1 cellular context compared by ENCODE assay signal in the genomic region with DNA sequence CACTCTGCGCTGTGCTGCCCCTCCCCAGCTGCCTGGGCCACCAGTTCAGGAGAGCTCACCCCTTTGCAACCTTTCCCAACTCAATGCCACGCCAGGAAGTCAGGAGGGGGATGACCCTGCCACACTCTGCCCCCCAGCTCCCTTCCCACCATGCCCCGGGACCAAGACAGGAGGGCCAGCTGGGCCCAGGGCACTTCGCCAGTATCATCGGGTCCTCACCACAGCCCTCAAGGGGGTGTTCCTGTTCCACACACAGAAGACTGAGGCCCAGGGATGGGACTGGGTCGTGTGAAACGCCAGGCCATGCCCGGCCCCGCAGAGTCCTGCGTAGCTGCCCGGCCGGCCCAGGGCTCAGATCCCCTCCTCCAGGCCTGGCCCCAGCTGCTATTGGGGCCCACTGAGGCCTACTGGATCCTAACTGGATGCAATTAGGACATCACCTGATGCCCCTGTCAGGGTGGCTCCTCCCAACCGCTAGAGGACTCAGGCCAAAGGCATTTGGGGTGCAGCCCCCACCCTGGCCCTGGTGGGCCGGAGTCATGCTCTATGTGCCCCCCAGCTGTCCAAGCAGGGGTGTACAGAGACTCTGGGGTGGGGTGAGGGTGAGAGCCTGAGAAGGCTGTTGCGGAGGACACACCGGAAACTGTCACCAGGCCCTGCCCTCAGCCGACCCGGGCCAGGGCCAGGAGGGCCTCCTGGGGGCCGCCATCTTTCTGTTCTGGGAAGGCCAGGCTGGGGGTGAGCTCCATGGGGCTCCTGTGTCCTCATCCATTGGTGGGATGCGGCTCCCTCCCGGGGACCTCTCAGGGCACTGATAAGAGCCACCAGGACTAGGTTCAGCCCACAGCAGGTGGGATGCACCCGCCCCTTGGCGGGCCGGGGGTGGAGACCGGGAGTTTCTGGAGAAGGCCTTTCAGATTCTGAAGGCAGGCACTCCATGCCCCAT.
A peak's percentile ranks its signal among the peaks of the same experiment; 100 is the strongest.
TF ChIP-seq lines count a peak whose summit lies in the region.

No MANE protein-coding gene starts in this region.

TF ChIP-seq in HepG2, 621 proteins besides CTCF, POLR2A, EP300 and RAD21 (continued from another document and continues in another):
- TF ChIP-seq IKZF4 (CRISPR knock-in tag; IDR thresholded peaks at IDR 0.05; ENCODE audit: borderline replicate concordance, low read depth, not compliant biosample characterization) (peak; percentile 60), ZNF615 (CRISPR knock-in tag; IDR thresholded peaks at IDR 0.05; ENCODE audit: borderline replicate concordance) (no peak), CHD4 (IDR thresholded peaks at IDR 0.05; ENCODE audit: borderline replicate concordance, low read length) (no peak), ARNT2 (CRISPR knock-in tag; IDR thresholded peaks at IDR 0.05; ENCODE audit: low read depth) (peak; percentile 31; the same call in 1 of the 2 replicates), NFYB (CRISPR knock-in tag; IDR thresholded peaks at IDR 0.05) (peak; percentile 63), GATA4 (IDR thresholded peaks at IDR 0.05; ENCODE audit: borderline replicate concordance, low read depth) (0 out of 2 replicates have a peak, but pooled peaks have one; percentile 15), TBL1XR1 (IDR thresholded peaks at IDR 0.05; ENCODE audit: borderline replicate concordance, low read length, partially characterized antibody) (no peak), ZKSCAN1 (IDR thresholded peaks at IDR 0.05; ENCODE audit: low read length) (no peak), KAT2B (IDR thresholded peaks at IDR 0.05; ENCODE audit: borderline replicate concordance, low read depth, low read length) (no peak), IRX3 (CRISPR knock-in tag; IDR thresholded peaks at IDR 0.05; ENCODE audit: borderline replicate concordance, low read depth) (no peak), GABPB1 (CRISPR knock-in tag; IDR thresholded peaks at IDR 0.05) (peak; percentile 94), SRSF9 (IDR thresholded peaks at IDR 0.05; ENCODE audit: borderline replicate concordance, insufficient read depth, low read depth, low read length, poor library complexity, severe bottlenecking) (no peak), MXD4 (CRISPR knock-in tag; IDR thresholded peaks at IDR 0.05) (peak; percentile 37; the same call in 1 of the 2 replicates), ZBTB1 (CRISPR knock-in tag; IDR thresholded peaks at IDR 0.05; ENCODE audit: borderline replicate concordance) (no peak), BRCA1 (CRISPR knock-in tag; IDR thresholded peaks at IDR 0.05) (peak; percentile 67; the same call in 1 of the 2 replicates), ZNF441 (CRISPR knock-in tag; IDR thresholded peaks at IDR 0.05; ENCODE audit: borderline replicate concordance) (no peak; the same call in 1 of the 2 replicates), NFYC (CRISPR knock-in tag; IDR thresholded peaks at IDR 0.05) (peak; percentile 44; the same call in 1 of the 2 replicates), SMYD3 (CRISPR knock-in tag; IDR thresholded peaks at IDR 0.05) (0 out of 2 replicates have a peak, but pooled peaks have one; percentile 16), SP2 (CRISPR knock-in tag; IDR thresholded peaks at IDR 0.05) (peak; percentile 51), ZNF768 (CRISPR knock-in tag; IDR thresholded peaks at IDR 0.05) (no peak), ATF7-NPFF (CRISPR knock-in tag; IDR thresholded peaks at IDR 0.05; ENCODE audit: low read depth) (peak; percentile 18; the same call in 1 of the 2 replicates), CHD2 (IDR thresholded peaks at IDR 0.05; ENCODE audit: low read depth, low read length) (no peak), ZNF616 (CRISPR knock-in tag; IDR thresholded peaks at IDR 0.05; ENCODE audit: low read depth) (no peak; the same call in 1 of the 2 replicates), ZNF703 (CRISPR knock-in tag; IDR thresholded peaks at IDR 0.05; ENCODE audit: borderline replicate concordance) (no peak; the same call in 1 of the 2 replicates), HNRNPL (IDR thresholded peaks at IDR 0.05; ENCODE audit: low read depth, low read length) (peak; percentile 73)
- TF ChIP-seq, protein P1, sequence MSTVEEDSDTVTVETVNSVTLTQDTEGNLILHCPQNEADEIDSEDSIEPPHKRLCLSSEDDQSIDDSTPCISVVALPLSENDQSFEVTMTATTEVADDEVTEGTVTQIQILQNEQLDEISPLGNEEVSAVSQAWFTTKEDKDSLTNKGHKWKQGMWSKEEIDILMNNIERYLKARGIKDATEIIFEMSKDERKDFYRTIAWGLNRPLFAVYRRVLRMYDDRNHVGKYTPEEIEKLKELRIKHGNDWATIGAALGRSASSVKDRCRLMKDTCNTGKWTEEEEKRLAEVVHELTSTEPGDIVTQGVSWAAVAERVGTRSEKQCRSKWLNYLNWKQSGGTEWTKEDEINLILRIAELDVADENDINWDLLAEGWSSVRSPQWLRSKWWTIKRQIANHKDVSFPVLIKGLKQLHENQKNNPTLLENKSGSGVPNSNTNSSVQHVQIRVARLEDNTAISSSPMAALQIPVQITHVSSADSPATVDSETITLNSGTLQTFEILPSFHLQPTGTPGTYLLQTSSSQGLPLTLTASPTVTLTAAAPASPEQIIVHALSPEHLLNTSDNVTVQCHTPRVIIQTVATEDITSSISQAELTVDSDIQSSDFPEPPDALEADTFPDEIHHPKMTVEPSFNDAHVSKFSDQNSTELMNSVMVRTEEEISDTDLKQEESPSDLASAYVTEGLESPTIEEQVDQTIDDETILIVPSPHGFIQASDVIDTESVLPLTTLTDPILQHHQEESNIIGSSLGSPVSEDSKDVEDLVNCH (CRISPR knock-in tag; IDR thresholded peaks at IDR 0.05): no peak
- TF ChIP-seq, protein P2, sequence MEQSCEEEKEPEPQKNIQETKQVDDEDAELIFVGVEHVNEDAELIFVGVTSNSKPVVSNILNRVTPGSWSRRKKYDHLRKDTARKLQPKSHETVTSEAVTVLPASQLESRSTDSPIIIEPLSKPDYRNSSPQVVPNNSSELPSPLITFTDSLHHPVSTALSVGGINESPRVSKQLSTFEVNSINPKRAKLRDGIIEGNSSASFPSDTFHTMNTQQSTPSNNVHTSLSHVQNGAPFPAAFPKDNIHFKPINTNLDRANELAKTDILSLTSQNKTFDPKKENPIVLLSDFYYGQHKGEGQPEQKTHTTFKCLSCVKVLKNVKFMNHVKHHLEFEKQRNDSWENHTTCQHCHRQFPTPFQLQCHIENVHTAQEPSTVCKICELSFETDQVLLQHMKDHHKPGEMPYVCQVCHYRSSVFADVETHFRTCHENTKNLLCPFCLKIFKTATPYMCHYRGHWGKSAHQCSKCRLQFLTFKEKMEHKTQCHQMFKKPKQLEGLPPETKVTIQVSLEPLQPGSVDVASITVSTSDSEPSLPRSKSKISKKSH (CRISPR knock-in tag; IDR thresholded peaks at IDR 0.05; ENCODE audit: borderline replicate concordance): peak; percentile 79; the same call in 1 of the 2 replicates
- TF ChIP-seq, protein P3, sequence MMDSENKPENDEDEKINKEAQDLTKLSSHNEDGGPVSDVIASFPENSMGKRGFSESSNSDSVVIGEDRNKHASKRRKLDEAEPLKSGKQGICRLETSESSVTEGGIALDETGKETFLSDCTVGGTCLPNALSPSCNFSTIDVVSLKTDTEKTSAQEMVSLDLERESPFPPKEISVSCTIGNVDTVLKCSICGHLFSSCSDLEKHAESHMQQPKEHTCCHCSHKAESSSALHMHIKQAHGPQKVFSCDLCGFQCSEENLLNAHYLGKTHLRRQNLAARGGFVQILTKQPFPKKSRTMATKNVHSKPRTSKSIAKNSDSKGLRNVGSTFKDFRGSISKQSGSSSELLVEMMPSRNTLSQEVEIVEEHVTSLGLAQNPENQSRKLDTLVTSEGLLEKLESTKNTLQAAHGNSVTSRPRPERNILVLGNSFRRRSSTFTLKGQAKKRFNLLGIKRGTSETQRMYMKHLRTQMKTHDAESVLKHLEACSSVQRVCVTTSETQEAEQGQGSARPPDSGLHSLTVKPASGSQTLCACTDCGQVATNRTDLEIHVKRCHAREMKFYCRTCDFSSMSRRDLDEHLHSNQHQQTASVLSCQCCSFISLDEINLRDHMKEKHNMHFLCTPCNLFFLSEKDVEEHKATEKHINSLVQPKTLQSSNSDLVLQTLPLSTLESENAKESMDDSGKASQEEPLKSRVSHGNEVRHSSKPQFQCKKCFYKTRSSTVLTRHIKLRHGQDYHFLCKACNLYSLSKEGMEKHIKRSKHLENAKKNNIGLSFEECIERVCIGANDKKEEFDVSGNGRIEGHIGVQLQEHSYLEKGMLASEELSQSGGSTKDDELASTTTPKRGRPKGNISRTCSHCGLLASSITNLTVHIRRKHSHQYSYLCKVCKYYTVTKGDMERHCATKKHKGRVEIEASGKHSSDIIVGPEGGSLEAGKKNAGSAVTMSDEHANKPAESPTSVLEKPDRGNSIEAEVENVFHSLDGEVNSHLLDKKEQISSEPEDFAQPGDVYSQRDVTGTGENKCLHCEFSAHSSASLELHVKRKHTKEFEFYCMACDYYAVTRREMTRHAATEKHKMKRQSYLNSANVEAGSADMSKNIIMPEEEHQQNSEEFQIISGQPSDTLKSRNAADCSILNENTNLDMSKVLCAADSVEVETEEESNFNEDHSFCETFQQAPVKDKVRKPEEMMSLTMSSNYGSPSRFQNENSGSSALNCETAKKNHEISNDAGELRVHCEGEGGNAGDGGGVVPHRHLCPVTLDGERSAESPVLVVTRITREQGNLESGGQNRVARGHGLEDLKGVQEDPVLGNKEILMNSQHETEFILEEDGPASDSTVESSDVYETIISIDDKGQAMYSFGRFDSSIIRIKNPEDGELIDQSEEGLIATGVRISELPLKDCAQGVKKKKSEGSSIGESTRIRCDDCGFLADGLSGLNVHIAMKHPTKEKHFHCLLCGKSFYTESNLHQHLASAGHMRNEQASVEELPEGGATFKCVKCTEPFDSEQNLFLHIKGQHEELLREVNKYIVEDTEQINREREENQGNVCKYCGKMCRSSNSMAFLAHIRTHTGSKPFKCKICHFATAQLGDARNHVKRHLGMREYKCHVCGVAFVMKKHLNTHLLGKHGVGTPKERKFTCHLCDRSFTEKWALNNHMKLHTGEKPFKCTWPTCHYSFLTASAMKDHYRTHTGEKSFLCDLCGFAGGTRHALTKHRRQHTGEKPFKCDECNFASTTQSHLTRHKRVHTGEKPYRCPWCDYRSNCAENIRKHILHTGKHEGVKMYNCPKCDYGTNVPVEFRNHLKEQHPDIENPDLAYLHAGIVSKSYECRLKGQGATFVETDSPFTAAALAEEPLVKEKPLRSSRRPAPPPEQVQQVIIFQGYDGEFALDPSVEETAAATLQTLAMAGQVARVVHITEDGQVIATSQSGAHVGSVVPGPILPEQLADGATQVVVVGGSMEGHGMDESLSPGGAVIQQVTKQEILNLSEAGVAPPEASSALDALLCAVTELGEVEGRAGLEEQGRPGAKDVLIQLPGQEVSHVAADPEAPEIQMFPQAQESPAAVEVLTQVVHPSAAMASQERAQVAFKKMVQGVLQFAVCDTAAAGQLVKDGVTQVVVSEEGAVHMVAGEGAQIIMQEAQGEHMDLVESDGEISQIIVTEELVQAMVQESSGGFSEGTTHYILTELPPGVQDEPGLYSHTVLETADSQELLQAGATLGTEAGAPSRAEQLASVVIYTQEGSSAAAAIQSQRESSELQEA (CRISPR knock-in tag; IDR thresholded peaks at IDR 0.05; ENCODE audit: not compliant biosample characterization): peak; percentile 47
- TF ChIP-seq, protein P4, sequence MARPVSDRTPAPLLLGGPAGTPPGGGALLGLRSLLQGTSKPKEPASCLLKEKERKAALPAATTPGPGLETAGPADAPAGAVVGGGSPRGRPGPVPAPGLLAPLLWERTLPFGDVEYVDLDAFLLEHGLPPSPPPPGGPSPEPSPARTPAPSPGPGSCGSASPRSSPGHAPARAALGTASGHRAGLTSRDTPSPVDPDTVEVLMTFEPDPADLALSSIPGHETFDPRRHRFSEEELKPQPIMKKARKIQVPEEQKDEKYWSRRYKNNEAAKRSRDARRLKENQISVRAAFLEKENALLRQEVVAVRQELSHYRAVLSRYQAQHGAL (CRISPR knock-in tag; IDR thresholded peaks at IDR 0.05; ENCODE audit: not compliant biosample characterization): no peak
- TF ChIP-seq, protein P5, sequence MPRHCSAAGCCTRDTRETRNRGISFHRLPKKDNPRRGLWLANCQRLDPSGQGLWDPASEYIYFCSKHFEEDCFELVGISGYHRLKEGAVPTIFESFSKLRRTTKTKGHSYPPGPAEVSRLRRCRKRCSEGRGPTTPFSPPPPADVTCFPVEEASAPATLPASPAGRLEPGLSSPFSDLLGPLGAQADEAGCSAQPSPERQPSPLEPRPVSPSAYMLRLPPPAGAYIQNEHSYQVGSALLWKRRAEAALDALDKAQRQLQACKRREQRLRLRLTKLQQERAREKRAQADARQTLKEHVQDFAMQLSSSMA (CRISPR knock-in tag; IDR thresholded peaks at IDR 0.05): peak; percentile 69
- TF ChIP-seq, protein P6, sequence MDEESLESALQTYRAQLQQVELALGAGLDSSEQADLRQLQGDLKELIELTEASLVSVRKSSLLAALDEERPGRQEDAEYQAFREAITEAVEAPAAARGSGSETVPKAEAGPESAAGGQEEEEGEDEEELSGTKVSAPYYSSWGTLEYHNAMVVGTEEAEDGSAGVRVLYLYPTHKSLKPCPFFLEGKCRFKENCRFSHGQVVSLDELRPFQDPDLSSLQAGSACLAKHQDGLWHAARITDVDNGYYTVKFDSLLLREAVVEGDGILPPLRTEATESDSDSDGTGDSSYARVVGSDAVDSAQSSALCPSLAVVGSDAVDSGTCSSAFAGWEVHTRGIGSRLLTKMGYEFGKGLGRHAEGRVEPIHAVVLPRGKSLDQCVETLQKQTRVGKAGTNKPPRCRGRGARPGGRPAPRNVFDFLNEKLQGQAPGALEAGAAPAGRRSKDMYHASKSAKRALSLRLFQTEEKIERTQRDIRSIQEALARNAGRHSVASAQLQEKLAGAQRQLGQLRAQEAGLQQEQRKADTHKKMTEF (CRISPR knock-in tag; IDR thresholded peaks at IDR 0.05): peak; percentile 65
- TF ChIP-seq, protein P7, sequence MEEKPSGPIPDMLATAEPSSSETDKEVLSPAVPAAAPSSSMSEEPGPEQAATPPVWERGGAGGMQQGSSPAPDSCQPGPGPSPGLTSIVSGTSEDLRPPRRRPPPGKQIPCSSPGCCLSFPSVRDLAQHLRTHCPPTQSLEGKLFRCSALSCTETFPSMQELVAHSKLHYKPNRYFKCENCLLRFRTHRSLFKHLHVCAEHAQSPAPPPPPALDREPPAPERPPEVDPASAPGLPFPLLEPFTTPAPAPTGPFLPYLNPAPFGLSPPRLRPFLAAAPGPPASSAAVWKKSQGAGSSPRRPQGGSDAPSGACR (CRISPR knock-in tag; IDR thresholded peaks at IDR 0.05): no peak
- TF ChIP-seq, protein P8, sequence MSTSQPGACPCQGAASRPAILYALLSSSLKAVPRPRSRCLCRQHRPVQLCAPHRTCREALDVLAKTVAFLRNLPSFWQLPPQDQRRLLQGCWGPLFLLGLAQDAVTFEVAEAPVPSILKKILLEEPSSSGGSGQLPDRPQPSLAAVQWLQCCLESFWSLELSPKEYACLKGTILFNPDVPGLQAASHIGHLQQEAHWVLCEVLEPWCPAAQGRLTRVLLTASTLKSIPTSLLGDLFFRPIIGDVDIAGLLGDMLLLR (CRISPR knock-in tag; IDR thresholded peaks at IDR 0.05): no peak
- TF ChIP-seq, protein P9, sequence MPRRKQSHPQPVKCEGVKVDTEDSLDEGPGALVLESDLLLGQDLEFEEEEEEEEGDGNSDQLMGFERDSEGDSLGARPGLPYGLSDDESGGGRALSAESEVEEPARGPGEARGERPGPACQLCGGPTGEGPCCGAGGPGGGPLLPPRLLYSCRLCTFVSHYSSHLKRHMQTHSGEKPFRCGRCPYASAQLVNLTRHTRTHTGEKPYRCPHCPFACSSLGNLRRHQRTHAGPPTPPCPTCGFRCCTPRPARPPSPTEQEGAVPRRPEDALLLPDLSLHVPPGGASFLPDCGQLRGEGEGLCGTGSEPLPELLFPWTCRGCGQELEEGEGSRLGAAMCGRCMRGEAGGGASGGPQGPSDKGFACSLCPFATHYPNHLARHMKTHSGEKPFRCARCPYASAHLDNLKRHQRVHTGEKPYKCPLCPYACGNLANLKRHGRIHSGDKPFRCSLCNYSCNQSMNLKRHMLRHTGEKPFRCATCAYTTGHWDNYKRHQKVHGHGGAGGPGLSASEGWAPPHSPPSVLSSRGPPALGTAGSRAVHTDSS (CRISPR knock-in tag; conservative IDR thresholded peaks at IDR 0.05): no peak
